Comparison of ENCODE assay signal across 1 cellular context in the genomic region with DNA sequence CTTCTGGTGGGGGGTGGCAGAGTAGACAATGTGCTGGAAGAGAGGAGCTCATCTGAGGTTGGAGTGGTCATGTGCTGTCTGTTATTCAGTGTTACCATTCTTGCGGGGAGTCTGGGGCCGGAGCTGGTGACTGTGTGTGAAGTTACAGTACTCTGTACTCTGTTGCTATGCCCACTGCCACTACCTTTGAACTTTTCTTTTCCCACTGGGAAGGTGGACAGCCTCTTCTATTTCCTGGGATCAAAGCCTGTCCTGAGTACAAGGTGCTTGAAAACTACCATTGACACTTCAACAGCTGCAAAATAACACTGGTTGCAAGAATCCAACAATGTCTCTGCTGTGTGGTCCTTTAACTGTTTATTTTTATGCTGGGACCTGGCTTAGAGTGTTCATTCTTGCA.
TF ChIP-seq lines count a peak whose summit lies in the region.

No MANE protein-coding gene starts in this region.

TF ChIP-seq in HepG2, 621 proteins besides CTCF, POLR2A, EP300 and RAD21 (continued from another document and continues in another):
- no peak; the same call in 1 of the 2 replicates for TF ChIP-seq BHLHE40 (IDR thresholded peaks at IDR 0.05; ENCODE audit: low read length)
- TF ChIP-seq, protein P1, sequence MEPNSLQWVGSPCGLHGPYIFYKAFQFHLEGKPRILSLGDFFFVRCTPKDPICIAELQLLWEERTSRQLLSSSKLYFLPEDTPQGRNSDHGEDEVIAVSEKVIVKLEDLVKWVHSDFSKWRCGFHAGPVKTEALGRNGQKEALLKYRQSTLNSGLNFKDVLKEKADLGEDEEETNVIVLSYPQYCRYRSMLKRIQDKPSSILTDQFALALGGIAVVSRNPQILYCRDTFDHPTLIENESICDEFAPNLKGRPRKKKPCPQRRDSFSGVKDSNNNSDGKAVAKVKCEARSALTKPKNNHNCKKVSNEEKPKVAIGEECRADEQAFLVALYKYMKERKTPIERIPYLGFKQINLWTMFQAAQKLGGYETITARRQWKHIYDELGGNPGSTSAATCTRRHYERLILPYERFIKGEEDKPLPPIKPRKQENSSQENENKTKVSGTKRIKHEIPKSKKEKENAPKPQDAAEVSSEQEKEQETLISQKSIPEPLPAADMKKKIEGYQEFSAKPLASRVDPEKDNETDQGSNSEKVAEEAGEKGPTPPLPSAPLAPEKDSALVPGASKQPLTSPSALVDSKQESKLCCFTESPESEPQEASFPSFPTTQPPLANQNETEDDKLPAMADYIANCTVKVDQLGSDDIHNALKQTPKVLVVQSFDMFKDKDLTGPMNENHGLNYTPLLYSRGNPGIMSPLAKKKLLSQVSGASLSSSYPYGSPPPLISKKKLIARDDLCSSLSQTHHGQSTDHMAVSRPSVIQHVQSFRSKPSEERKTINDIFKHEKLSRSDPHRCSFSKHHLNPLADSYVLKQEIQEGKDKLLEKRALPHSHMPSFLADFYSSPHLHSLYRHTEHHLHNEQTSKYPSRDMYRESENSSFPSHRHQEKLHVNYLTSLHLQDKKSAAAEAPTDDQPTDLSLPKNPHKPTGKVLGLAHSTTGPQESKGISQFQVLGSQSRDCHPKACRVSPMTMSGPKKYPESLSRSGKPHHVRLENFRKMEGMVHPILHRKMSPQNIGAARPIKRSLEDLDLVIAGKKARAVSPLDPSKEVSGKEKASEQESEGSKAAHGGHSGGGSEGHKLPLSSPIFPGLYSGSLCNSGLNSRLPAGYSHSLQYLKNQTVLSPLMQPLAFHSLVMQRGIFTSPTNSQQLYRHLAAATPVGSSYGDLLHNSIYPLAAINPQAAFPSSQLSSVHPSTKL (CRISPR knock-in tag; IDR thresholded peaks at IDR 0.05): peak; percentile 79
- no peak for TF ChIP-seq ZNF589 (CRISPR knock-in tag; conservative IDR thresholded peaks at IDR 0.05)
- no peak for TF ChIP-seq FOXC1 (CRISPR knock-in tag; IDR thresholded peaks at IDR 0.05; ENCODE audit: borderline replicate concordance)
- no peak for TF ChIP-seq HES4 (CRISPR knock-in tag; IDR thresholded peaks at IDR 0.05; ENCODE audit: borderline replicate concordance)
- TF ChIP-seq HNRNPL (IDR thresholded peaks at IDR 0.05; ENCODE audit: low read depth, low read length): no peak
- TF ChIP-seq NR2F1 (CRISPR knock-in tag; IDR thresholded peaks at IDR 0.05): no peak
- TF ChIP-seq, protein P2, sequence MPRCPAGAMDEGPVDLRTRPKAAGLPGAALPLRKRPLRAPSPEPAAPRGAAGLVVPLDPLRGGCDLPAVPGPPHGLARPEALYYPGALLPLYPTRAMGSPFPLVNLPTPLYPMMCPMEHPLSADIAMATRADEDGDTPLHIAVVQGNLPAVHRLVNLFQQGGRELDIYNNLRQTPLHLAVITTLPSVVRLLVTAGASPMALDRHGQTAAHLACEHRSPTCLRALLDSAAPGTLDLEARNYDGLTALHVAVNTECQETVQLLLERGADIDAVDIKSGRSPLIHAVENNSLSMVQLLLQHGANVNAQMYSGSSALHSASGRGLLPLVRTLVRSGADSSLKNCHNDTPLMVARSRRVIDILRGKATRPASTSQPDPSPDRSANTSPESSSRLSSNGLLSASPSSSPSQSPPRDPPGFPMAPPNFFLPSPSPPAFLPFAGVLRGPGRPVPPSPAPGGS (CRISPR knock-in tag; IDR thresholded peaks at IDR 0.05): no peak
- no peak for TF ChIP-seq SMAD9 (CRISPR knock-in tag; IDR thresholded peaks at IDR 0.05)
- peak; percentile 58 for TF ChIP-seq MED1 (CRISPR knock-in tag; IDR thresholded peaks at IDR 0.05)
- no peak for TF ChIP-seq GLI4 (CRISPR knock-in tag; IDR thresholded peaks at IDR 0.05; ENCODE audit: borderline replicate concordance)
- peak; percentile 67 for TF ChIP-seq POGZ (CRISPR knock-in tag; IDR thresholded peaks at IDR 0.05)
- TF ChIP-seq ZNF749 (CRISPR knock-in tag; IDR thresholded peaks at IDR 0.05; ENCODE audit: borderline replicate concordance): no peak
- TF ChIP-seq, protein P3, sequence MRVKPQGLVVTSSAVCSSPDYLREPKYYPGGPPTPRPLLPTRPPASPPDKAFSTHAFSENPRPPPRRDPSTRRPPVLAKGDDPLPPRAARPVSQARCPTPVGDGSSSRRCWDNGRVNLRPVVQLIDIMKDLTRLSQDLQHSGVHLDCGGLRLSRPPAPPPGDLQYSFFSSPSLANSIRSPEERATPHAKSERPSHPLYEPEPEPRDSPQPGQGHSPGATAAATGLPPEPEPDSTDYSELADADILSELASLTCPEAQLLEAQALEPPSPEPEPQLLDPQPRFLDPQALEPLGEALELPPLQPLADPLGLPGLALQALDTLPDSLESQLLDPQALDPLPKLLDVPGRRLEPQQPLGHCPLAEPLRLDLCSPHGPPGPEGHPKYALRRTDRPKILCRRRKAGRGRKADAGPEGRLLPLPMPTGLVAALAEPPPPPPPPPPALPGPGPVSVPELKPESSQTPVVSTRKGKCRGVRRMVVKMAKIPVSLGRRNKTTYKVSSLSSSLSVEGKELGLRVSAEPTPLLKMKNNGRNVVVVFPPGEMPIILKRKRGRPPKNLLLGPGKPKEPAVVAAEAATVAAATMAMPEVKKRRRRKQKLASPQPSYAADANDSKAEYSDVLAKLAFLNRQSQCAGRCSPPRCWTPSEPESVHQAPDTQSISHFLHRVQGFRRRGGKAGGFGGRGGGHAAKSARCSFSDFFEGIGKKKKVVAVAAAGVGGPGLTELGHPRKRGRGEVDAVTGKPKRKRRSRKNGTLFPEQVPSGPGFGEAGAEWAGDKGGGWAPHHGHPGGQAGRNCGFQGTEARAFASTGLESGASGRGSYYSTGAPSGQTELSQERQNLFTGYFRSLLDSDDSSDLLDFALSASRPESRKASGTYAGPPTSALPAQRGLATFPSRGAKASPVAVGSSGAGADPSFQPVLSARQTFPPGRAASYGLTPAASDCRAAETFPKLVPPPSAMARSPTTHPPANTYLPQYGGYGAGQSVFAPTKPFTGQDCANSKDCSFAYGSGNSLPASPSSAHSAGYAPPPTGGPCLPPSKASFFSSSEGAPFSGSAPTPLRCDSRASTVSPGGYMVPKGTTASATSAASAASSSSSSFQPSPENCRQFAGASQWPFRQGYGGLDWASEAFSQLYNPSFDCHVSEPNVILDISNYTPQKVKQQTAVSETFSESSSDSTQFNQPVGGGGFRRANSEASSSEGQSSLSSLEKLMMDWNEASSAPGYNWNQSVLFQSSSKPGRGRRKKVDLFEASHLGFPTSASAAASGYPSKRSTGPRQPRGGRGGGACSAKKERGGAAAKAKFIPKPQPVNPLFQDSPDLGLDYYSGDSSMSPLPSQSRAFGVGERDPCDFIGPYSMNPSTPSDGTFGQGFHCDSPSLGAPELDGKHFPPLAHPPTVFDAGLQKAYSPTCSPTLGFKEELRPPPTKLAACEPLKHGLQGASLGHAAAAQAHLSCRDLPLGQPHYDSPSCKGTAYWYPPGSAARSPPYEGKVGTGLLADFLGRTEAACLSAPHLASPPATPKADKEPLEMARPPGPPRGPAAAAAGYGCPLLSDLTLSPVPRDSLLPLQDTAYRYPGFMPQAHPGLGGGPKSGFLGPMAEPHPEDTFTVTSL (CRISPR knock-in tag; IDR thresholded peaks at IDR 0.05; ENCODE audit: borderline replicate concordance): peak; percentile 70; the same call in 1 of the 2 replicates
- no peak for TF ChIP-seq THYN1 (CRISPR knock-in tag; IDR thresholded peaks at IDR 0.05; ENCODE audit: borderline replicate concordance, low read depth)
- TF ChIP-seq RFX5 (IDR thresholded peaks at IDR 0.05; ENCODE audit: low read depth, low read length): peak; percentile 61; the same call in 1 of the 2 replicates
- no peak for TF ChIP-seq ZNF781 (CRISPR knock-in tag; IDR thresholded peaks at IDR 0.05; ENCODE audit: borderline replicate concordance, not compliant biosample characterization)
- no peak for TF ChIP-seq KLF13 (CRISPR knock-in tag; IDR thresholded peaks at IDR 0.05)
- TF ChIP-seq, protein P4, sequence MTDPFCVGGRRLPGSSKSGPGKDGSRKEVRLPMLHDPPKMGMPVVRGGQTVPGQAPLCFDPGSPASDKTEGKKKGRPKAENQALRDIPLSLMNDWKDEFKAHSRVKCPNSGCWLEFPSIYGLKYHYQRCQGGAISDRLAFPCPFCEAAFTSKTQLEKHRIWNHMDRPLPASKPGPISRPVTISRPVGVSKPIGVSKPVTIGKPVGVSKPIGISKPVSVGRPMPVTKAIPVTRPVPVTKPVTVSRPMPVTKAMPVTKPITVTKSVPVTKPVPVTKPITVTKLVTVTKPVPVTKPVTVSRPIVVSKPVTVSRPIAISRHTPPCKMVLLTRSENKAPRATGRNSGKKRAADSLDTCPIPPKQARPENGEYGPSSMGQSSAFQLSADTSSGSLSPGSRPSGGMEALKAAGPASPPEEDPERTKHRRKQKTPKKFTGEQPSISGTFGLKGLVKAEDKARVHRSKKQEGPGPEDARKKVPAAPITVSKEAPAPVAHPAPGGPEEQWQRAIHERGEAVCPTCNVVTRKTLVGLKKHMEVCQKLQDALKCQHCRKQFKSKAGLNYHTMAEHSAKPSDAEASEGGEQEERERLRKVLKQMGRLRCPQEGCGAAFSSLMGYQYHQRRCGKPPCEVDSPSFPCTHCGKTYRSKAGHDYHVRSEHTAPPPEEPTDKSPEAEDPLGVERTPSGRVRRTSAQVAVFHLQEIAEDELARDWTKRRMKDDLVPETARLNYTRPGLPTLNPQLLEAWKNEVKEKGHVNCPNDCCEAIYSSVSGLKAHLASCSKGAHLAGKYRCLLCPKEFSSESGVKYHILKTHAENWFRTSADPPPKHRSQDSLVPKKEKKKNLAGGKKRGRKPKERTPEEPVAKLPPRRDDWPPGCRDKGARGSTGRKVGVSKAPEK (CRISPR knock-in tag; IDR thresholded peaks at IDR 0.05; ENCODE audit: borderline replicate concordance): no peak
- no peak for TF ChIP-seq GABPB1 (CRISPR knock-in tag; IDR thresholded peaks at IDR 0.05)
- no peak for TF ChIP-seq ZNF224 (CRISPR knock-in tag; IDR thresholded peaks at IDR 0.05)
- no peak for TF ChIP-seq IRF2 (CRISPR knock-in tag; IDR thresholded peaks at IDR 0.05)
- TF ChIP-seq ZNF660 (CRISPR knock-in tag; IDR thresholded peaks at IDR 0.05; ENCODE audit: borderline replicate concordance, low read depth): no peak
- TF ChIP-seq, protein P5, sequence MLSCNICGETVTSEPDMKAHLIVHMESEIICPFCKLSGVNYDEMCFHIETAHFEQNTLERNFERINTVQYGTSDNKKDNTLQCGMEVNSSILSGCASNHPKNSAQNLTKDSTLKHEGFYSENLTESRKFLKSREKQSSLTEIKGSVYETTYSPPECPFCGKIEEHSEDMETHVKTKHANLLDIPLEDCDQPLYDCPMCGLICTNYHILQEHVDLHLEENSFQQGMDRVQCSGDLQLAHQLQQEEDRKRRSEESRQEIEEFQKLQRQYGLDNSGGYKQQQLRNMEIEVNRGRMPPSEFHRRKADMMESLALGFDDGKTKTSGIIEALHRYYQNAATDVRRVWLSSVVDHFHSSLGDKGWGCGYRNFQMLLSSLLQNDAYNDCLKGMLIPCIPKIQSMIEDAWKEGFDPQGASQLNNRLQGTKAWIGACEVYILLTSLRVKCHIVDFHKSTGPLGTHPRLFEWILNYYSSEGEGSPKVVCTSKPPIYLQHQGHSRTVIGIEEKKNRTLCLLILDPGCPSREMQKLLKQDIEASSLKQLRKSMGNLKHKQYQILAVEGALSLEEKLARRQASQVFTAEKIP (CRISPR knock-in tag; IDR thresholded peaks at IDR 0.05; ENCODE audit: borderline replicate concordance): no peak
- no peak for TF ChIP-seq NR1H2 (CRISPR knock-in tag; IDR thresholded peaks at IDR 0.05; ENCODE audit: borderline replicate concordance, low read depth)
- TF ChIP-seq, protein P6, sequence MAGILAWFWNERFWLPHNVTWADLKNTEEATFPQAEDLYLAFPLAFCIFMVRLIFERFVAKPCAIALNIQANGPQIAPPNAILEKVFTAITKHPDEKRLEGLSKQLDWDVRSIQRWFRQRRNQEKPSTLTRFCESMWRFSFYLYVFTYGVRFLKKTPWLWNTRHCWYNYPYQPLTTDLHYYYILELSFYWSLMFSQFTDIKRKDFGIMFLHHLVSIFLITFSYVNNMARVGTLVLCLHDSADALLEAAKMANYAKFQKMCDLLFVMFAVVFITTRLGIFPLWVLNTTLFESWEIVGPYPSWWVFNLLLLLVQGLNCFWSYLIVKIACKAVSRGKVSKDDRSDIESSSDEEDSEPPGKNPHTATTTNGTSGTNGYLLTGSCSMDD (CRISPR knock-in tag; IDR thresholded peaks at IDR 0.05): no peak
- no peak for TF ChIP-seq SNAI1 (CRISPR knock-in tag; IDR thresholded peaks at IDR 0.05; ENCODE audit: borderline replicate concordance)
- no peak for TF ChIP-seq TSC22D2 (CRISPR knock-in tag; IDR thresholded peaks at IDR 0.05; ENCODE audit: borderline replicate concordance)
- peak; percentile 54 for TF ChIP-seq ELF3 (CRISPR knock-in tag; IDR thresholded peaks at IDR 0.05)
- TF ChIP-seq DNMT1 (CRISPR knock-in tag; IDR thresholded peaks at IDR 0.05): no peak
- TF ChIP-seq, protein P7, sequence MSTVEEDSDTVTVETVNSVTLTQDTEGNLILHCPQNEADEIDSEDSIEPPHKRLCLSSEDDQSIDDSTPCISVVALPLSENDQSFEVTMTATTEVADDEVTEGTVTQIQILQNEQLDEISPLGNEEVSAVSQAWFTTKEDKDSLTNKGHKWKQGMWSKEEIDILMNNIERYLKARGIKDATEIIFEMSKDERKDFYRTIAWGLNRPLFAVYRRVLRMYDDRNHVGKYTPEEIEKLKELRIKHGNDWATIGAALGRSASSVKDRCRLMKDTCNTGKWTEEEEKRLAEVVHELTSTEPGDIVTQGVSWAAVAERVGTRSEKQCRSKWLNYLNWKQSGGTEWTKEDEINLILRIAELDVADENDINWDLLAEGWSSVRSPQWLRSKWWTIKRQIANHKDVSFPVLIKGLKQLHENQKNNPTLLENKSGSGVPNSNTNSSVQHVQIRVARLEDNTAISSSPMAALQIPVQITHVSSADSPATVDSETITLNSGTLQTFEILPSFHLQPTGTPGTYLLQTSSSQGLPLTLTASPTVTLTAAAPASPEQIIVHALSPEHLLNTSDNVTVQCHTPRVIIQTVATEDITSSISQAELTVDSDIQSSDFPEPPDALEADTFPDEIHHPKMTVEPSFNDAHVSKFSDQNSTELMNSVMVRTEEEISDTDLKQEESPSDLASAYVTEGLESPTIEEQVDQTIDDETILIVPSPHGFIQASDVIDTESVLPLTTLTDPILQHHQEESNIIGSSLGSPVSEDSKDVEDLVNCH (CRISPR knock-in tag; IDR thresholded peaks at IDR 0.05): no peak
- peak; percentile 64; the same call in 1 of the 2 replicates for TF ChIP-seq CREM (IDR thresholded peaks at IDR 0.05)
- TF ChIP-seq CREM (CRISPR knock-in tag; IDR thresholded peaks at IDR 0.05): no peak
- no peak for TF ChIP-seq ZBTB1 (CRISPR knock-in tag; IDR thresholded peaks at IDR 0.05; ENCODE audit: borderline replicate concordance)
- no peak for TF ChIP-seq WIZ (CRISPR knock-in tag; IDR thresholded peaks at IDR 0.05)
- peak; percentile 50 for TF ChIP-seq TEAD3 (CRISPR knock-in tag; optimal IDR thresholded peaks at IDR 0.05; ENCODE audit: borderline replicate concordance)
- TF ChIP-seq, protein P8, sequence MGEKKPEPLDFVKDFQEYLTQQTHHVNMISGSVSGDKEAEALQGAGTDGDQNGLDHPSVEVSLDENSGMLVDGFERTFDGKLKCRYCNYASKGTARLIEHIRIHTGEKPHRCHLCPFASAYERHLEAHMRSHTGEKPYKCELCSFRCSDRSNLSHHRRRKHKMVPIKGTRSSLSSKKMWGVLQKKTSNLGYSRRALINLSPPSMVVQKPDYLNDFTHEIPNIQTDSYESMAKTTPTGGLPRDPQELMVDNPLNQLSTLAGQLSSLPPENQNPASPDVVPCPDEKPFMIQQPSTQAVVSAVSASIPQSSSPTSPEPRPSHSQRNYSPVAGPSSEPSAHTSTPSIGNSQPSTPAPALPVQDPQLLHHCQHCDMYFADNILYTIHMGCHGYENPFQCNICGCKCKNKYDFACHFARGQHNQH (CRISPR knock-in tag; IDR thresholded peaks at IDR 0.05): peak; percentile 99
- TF ChIP-seq MIXL1 (CRISPR knock-in tag; IDR thresholded peaks at IDR 0.05): 0 out of 2 replicates have a peak, but pooled peaks have one; percentile 15
- TF ChIP-seq NCOA1 (CRISPR knock-in tag; IDR thresholded peaks at IDR 0.05): no peak
- no peak for TF ChIP-seq KDM4B (CRISPR knock-in tag; IDR thresholded peaks at IDR 0.05)
- TF ChIP-seq GTF2F1 (IDR thresholded peaks at IDR 0.05; ENCODE audit: low read length): no peak
- no peak for TF ChIP-seq SALL2 (CRISPR knock-in tag; IDR thresholded peaks at IDR 0.05)
